ENCODE assay signal across 9 cellular contexts in the genomic region with DNA sequence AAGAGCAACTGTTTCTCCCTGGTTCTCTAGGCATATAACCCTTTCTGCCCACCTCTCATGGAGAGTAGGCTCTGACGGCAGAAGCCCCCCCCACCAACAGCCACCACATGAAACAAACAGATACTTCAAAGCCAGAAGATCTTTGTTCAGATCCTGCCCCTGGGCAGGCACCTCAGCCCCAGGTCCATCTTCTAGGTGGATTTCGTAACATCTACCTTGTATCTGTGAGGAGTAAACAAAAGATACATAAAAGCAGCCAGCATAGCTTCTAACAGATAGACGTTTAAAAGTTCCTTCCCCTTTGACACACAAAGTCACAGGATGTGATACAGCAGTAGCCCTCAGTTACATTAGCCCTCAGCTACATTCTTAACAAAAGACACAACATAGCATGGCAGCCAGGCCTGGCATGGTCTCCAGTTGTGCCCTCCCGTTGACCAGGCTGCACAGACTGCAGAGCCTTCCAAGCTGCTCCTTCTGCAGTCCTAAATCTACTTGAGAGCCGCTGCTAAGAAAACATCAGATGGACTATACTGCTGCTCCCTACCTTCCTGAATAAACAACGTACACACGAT. TPM values are rescaled to one million over a fixed set of nuclear protein-coding genes. Genes with fewer than 3 reads are reported as not detected.
DNase-seq lines count a peak whose midpoint lies in the region; ATAC-seq and TF ChIP-seq lines count a peak whose summit lies in the region.
"Had no signal": no experiment of that assay in that cellular context is flagged by ENCODE, and none has a peak within 500 bp of the region (broad histone marks: within the 10 kb centered on the region; RNA-seq: fewer than 3 reads in every experiment).

No MANE protein-coding gene starts in this region.

- H3K9me3 ChIP-seq in gastroesophageal sphincter, result no peaks in the 10 kb centered on the region
- no peaks in the 10 kb centered on the region for H3K9me3 ChIP-seq in spleen

- no peak for DNase-seq in HFFc6
- DNase-seq in WTC11 (ENCODE audit: low spot score), result no peak
- peak; percentile 20 for DNase-seq in spleen
- no peak for DNase-seq in NCI-H1930 (lab: John Stamatoyannopoulos, UW)
- no peak for DNase-seq in NCI-H128 (lab: John Stamatoyannopoulos, UW; ENCODE audit: unreplicated experiment)
- no peak for DNase-seq in NCI-H69 (lab: John Stamatoyannopoulos, UW)
- DNase-seq: stimulated activated CD4-positive, alpha-beta T cell treated with anti-CD3 and anti-CD28 coated beads, Interleukin-12 subunit alpha, Interleukin-12 subunit beta, amount 100 ng/mL, for 4 hours had no signal

- TF ChIP-seq EP300 in gastroesophageal sphincter (IDR thresholded peaks at IDR 0.05), result no peak

- peak overlapping the region; percentile 25 to 72 (median 60) for H3K27ac ChIP-seq in gastroesophageal sphincter
- H3K27ac ChIP-seq in spleen, result peak overlapping the region in 6 of 8 donors; percentile 12 to 58 (median 47)

- H3K9me3 Mint-ChIP-seq in HFFc6 (no peaks in the 10 kb centered on the region), WTC11 (no peaks in the 10 kb centered on the region)

- H3K27ac Mint-ChIP-seq in HFFc6 (peak overlapping the region; percentile 98), WTC11 (peak overlapping the region; percentile 88)

- intact Hi-C loops in spleen (cut with DNase I; ENCODE audit: low total_unique reads), result no loop called here

- WGBS in gastroesophageal sphincter (ENCODE audit: low coverage in 1 of 2), 2 donors, result 14 to 16% methylated on average over 3 to 4 of the region's 7 CpGs
- WGBS in spleen, 5 donors, result 44 to 53% (median 44%) methylated on average over 6 to 7 of the region's 7 CpGs

- H3K36me3 Mint-ChIP-seq in HFFc6 (ENCODE audit: low read depth) (peaks cover 11% of the 10 kb centered on the region; the same call in 1 of the 2 replicates), WTC11 (peaks cover 17% of the 10 kb centered on the region)

- H3K27me3 Mint-ChIP-seq in HFFc6 (ENCODE audit: insufficient read depth), result peaks cover 2% of the 10 kb centered on the region; the same call in 1 of the 2 replicates
- H3K27me3 Mint-ChIP-seq in WTC11 (ENCODE audit: low read depth), result no peaks in the 10 kb centered on the region

- ATAC-seq in WTC11 (no peak), gastroesophageal sphincter (no peak)
- ATAC-seq: GM12878 had no signal

- H3K27me3 ChIP-seq in gastroesophageal sphincter (no peaks in the 10 kb centered on the region), spleen (replicated peaks in 1 of 7) (no peaks in the 10 kb centered on the region)

- TF ChIP-seq POLR2A in gastroesophageal sphincter (IDR thresholded peaks at IDR 0.05) (no peak), spleen (IDR thresholded peaks at IDR 0.05) (no peak)

- H3K4me3 ChIP-seq in gastroesophageal sphincter (no peak overlapping the region), spleen (peak overlapping the region in 1 of 8 donors; percentile 24)
- H3K4me3 ChIP-seq: GM12878 had no signal

- no peak for TF ChIP-seq CTCF in HFFc6 (IDR thresholded peaks at IDR 0.05)
- no peak for TF ChIP-seq CTCF in WTC11 (IDR thresholded peaks at IDR 0.05)
- no peak for TF ChIP-seq CTCF in gastroesophageal sphincter (IDR thresholded peaks at IDR 0.05)
- TF ChIP-seq CTCF in spleen (IDR thresholded peaks at IDR 0.05 in 8 of 11, conservative IDR thresholded peaks at IDR 0.05 in 3 of 11), result no peak

- H3K4me1 ChIP-seq in gastroesophageal sphincter (peaks cover 29 to 100% (median 76%) of the 10 kb centered on the region in 3 donors), spleen (peaks cover 92 to 100% (median 99%) of the 10 kb centered on the region in 6 donors)

- CTCF ChIA-PET in WTC11 (lab: Charles Lee), result interaction anchor here (0.6 to 0.9 kb wide), 2 partner anchors 45 to 170 kb away, joined by 4 read pairs; no protein-coding TSS in a partner anchor

- POLR2A ChIA-PET in WTC11 (lab: Charles Lee), result interaction anchor here (1.1 kb wide), 1 partner anchor 13 kb away, joined by 6 read pairs; no protein-coding TSS in a partner anchor

- H3K4me3 Mint-ChIP-seq in HFFc6 (peak overlapping the region; percentile 76), WTC11 (no peak overlapping the region)

- H3K4me1 Mint-ChIP-seq in HFFc6 (ENCODE audit: low read depth) (peaks cover 88% of the 10 kb centered on the region), WTC11 (peaks cover 80% of the 10 kb centered on the region)

- no peaks in the 10 kb centered on the region for H3K36me3 ChIP-seq in gastroesophageal sphincter
- peaks cover 0 to 22% (median 2%) of the 10 kb centered on the region in 6 donors for H3K36me3 ChIP-seq in spleen

TF ChIP-seq in WTC11, 78 proteins besides CTCF, POLR2A, EP300 and RAD21:
- TF ChIP-seq GABPB1 (CRISPR knock-in tag; IDR thresholded peaks at IDR 0.05) (no peak; the same call in 1 of the 2 replicates), HMGA2 (CRISPR knock-in tag; IDR thresholded peaks at IDR 0.05) (no peak)
- TF ChIP-seq, protein P1, sequence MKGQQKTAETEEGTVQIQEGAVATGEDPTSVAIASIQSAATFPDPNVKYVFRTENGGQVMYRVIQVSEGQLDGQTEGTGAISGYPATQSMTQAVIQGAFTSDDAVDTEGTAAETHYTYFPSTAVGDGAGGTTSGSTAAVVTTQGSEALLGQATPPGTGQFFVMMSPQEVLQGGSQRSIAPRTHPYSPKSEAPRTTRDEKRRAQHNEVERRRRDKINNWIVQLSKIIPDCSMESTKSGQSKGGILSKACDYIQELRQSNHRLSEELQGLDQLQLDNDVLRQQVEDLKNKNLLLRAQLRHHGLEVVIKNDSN (CRISPR knock-in tag; IDR thresholded peaks at IDR 0.05), result no peak
- TF ChIP-seq, protein P2, sequence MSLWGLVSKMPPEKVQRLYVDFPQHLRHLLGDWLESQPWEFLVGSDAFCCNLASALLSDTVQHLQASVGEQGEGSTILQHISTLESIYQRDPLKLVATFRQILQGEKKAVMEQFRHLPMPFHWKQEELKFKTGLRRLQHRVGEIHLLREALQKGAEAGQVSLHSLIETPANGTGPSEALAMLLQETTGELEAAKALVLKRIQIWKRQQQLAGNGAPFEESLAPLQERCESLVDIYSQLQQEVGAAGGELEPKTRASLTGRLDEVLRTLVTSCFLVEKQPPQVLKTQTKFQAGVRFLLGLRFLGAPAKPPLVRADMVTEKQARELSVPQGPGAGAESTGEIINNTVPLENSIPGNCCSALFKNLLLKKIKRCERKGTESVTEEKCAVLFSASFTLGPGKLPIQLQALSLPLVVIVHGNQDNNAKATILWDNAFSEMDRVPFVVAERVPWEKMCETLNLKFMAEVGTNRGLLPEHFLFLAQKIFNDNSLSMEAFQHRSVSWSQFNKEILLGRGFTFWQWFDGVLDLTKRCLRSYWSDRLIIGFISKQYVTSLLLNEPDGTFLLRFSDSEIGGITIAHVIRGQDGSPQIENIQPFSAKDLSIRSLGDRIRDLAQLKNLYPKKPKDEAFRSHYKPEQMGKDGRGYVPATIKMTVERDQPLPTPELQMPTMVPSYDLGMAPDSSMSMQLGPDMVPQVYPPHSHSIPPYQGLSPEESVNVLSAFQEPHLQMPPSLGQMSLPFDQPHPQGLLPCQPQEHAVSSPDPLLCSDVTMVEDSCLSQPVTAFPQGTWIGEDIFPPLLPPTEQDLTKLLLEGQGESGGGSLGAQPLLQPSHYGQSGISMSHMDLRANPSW (CRISPR knock-in tag; conservative IDR thresholded peaks at IDR 0.05; ENCODE audit: low read depth), result no peak
- TF ChIP-seq, protein P3, sequence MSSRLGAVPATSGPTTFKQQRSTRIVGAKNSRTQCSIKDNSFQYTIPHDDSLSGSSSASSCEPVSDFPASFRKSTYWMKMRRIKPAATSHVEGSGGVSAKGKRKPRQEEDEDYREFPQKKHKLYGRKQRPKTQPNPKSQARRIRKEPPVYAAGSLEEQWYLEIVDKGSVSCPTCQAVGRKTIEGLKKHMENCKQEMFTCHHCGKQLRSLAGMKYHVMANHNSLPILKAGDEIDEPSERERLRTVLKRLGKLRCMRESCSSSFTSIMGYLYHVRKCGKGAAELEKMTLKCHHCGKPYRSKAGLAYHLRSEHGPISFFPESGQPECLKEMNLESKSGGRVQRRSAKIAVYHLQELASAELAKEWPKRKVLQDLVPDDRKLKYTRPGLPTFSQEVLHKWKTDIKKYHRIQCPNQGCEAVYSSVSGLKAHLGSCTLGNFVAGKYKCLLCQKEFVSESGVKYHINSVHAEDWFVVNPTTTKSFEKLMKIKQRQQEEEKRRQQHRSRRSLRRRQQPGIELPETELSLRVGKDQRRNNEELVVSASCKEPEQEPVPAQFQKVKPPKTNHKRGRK (CRISPR knock-in tag; IDR thresholded peaks at IDR 0.05; ENCODE audit: borderline replicate concordance), result no peak
- TF ChIP-seq, protein P4, sequence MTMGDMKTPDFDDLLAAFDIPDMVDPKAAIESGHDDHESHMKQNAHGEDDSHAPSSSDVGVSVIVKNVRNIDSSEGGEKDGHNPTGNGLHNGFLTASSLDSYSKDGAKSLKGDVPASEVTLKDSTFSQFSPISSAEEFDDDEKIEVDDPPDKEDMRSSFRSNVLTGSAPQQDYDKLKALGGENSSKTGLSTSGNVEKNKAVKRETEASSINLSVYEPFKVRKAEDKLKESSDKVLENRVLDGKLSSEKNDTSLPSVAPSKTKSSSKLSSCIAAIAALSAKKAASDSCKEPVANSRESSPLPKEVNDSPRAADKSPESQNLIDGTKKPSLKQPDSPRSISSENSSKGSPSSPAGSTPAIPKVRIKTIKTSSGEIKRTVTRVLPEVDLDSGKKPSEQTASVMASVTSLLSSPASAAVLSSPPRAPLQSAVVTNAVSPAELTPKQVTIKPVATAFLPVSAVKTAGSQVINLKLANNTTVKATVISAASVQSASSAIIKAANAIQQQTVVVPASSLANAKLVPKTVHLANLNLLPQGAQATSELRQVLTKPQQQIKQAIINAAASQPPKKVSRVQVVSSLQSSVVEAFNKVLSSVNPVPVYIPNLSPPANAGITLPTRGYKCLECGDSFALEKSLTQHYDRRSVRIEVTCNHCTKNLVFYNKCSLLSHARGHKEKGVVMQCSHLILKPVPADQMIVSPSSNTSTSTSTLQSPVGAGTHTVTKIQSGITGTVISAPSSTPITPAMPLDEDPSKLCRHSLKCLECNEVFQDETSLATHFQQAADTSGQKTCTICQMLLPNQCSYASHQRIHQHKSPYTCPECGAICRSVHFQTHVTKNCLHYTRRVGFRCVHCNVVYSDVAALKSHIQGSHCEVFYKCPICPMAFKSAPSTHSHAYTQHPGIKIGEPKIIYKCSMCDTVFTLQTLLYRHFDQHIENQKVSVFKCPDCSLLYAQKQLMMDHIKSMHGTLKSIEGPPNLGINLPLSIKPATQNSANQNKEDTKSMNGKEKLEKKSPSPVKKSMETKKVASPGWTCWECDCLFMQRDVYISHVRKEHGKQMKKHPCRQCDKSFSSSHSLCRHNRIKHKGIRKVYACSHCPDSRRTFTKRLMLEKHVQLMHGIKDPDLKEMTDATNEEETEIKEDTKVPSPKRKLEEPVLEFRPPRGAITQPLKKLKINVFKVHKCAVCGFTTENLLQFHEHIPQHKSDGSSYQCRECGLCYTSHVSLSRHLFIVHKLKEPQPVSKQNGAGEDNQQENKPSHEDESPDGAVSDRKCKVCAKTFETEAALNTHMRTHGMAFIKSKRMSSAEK (CRISPR knock-in tag; IDR thresholded peaks at IDR 0.05; ENCODE audit: borderline replicate concordance), result no peak
TF ChIP-seq in WTC11: peak in this region for 0.

RNA-seq across cellular contexts. Expression of a gene that starts 35.4 kb away (rescaled TPM):
- 10 to 100 TPM; 74.9 to 85.2 (median 81.5) TPM for total RNA-seq in HFFc6 (2021; fragmentation: NEBNext Ultra II Directional; extraction: Animal tissue kit (Norgen Biotek cat#: 25700))
- total RNA-seq in WTC11 (2021) (127 to 130 TPM (median 128 TPM) in 3 replicates), gastroesophageal sphincter (10 to 100 TPM; 29.6 to 49.3 (median 34.4) TPM), spleen (100 to 1,000 TPM in 4 of 7 donors, 10 to 100 TPM in 3; 50.7 to 146 (median 124) TPM)
- 10 to 100 TPM; 10.3 to 35.9 (median 14.2) TPM for polyA plus RNA-seq in spleen
